ENCODE assay signal across 16 cellular contexts in the genomic region with DNA sequence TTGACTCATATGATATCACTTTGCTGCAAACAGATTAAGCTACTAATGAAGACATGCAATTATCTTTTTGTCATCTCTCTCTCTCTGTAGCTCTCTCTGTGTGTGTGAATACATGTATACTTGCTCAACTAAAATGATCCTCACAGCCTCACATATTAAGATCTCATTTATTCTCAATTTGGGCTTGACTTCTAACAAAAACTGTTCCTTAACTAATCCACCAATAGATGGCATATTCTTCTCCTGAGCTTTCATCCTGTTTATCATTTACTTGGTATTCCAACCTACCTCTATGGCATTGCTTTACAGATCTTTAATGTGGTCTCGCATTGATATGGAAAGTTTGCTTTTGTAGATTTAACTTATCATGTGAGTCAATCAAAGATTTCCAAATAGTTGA.
DNase-seq lines count a peak whose midpoint lies in the region; TF ChIP-seq lines count a peak whose summit lies in the region.
"Had no signal": no experiment of that assay in that cellular context is flagged by ENCODE, and none has a peak within 500 bp of the region (broad histone marks: within the 10 kb centered on the region; RNA-seq: fewer than 3 reads in every experiment).

No MANE protein-coding gene starts in this region.

- H3K9me3 Mint-ChIP-seq in endodermal cell: no peaks in the 10 kb centered on the region
- H3K9me3 Mint-ChIP-seq in immature natural killer cell: peaks cover 6 to 24% (median 12%) of the 10 kb centered on the region in 6 donors
- H3K9me3 Mint-ChIP-seq: activated CD4-positive, alpha-beta T cell treated with anti-CD3 and anti-CD28 coated beads, Interleukin-2, amount 10 ng/mL, durations not matched to agents 24 days and 14 days had no signal

- H3K4me3 ChIP-seq in endodermal cell (ENCODE audit: low read length): no peak overlapping the region
- H3K4me3 ChIP-seq: K562, psoas muscle, smooth muscle cell had no signal

- H3K36me3 Mint-ChIP-seq in endodermal cell (ENCODE audit: low read depth): no peaks in the 10 kb centered on the region
- H3K36me3 Mint-ChIP-seq in immature natural killer cell: no peaks in the 10 kb centered on the region
- H3K36me3 Mint-ChIP-seq: natural killer cell treated with Interleukin-12 subunit alpha and Interleukin-12 subunit beta and Interleukin-15 and Interleukin-18, amount 100 ng/mL, for 72 hours had no signal

- no peak overlapping the region for H3K27ac ChIP-seq in endodermal cell (ENCODE audit: low read depth, low read length)
- H3K27ac ChIP-seq: psoas muscle had no signal

- H3K4me1 Mint-ChIP-seq in endodermal cell (peaks cover 26% of the 10 kb centered on the region), immature natural killer cell (peaks cover 3 to 17% of the 10 kb centered on the region in 2 donors)
- H3K4me1 Mint-ChIP-seq: B cell had no signal

- H3K4me3 Mint-ChIP-seq in endodermal cell (no peak overlapping the region), immature natural killer cell (no peak overlapping the region)
- H3K4me3 Mint-ChIP-seq: activated CD4-positive, alpha-beta T cell treated with anti-CD3 and anti-CD28 coated beads, Interleukin-2, amount 10 ng/mL, durations not matched to agents 24 days and 14 days; B cell; natural killer cell treated with Interleukin-12 subunit alpha and Interleukin-12 subunit beta and Interleukin-15 and Interleukin-18, amount 100 ng/mL, for 72 hours had no signal

- no peaks in the 10 kb centered on the region for H3K4me1 ChIP-seq in endodermal cell (ENCODE audit: control insufficient read depth, insufficient read depth, low read length)
- H3K4me1 ChIP-seq: psoas muscle had no signal

- H3K27ac Mint-ChIP-seq in endodermal cell (no peak overlapping the region), immature natural killer cell (no peak overlapping the region)
- H3K27ac Mint-ChIP-seq: activated CD4-positive, alpha-beta T cell treated with anti-CD3 and anti-CD28 coated beads, Interleukin-2, amount 10 ng/mL, durations not matched to agents 24 days and 14 days; B cell; natural killer cell treated with Interleukin-12 subunit alpha and Interleukin-12 subunit beta and Interleukin-15 and Interleukin-18, amount 100 ng/mL, for 72 hours had no signal

- 100% methylated on average over 1 of the region's 1 CpG for WGBS in endodermal cell (ENCODE audit: insufficient coverage in 1 of 2, insufficient read length in 1 of 2), 2 experiments

- H3K9ac ChIP-seq in endodermal cell (ENCODE audit: extremely low read depth, low read length, poor library complexity, severe bottlenecking): no peak overlapping the region

- no peaks in the 10 kb centered on the region for H3K27me3 ChIP-seq in endodermal cell (ENCODE audit: control insufficient read depth, insufficient read depth, low read length, poor library complexity, severe bottlenecking)

- peak; percentile 49 for TF ChIP-seq CTCF in endodermal cell (conservative IDR thresholded peaks at IDR 0.05)

- H3K9me3 ChIP-seq in endodermal cell (ENCODE audit: control insufficient read depth, low read length): no peaks in the 10 kb centered on the region

- H3K27me3 Mint-ChIP-seq in endodermal cell (ENCODE audit: insufficient read depth) (no peaks in the 10 kb centered on the region), immature natural killer cell (ENCODE audit: low read depth in 3 of 3) (peaks cover 0 to 1% (median 0%) of the 10 kb centered on the region in 3 donors)
- H3K27me3 Mint-ChIP-seq: activated CD4-positive, alpha-beta T cell treated with anti-CD3 and anti-CD28 coated beads, Interleukin-2, amount 10 ng/mL, durations not matched to agents 24 days and 14 days; B cell; natural killer cell treated with Interleukin-12 subunit alpha and Interleukin-12 subunit beta and Interleukin-15 and Interleukin-18, amount 100 ng/mL, for 72 hours had no signal

- DNase-seq in NCI-H1092 treated with DMSO at 0.1 percent for 48 hours (lab: John Stamatoyannopoulos, UW) (peak; percentile 77), NCI-H1092 (lab: John Stamatoyannopoulos, UW) (no peak), HCEC 1CT (peak; percentile 8), NCI-H748 treated with DMSO at 0.1 percent for 48 hours (lab: John Stamatoyannopoulos, UW) (peak; percentile 28), endodermal cell (no peak), immature natural killer cell (no peak), NCI-H82 treated with DMSO at 0.1 percent for 48 hours (lab: John Stamatoyannopoulos, UW; ENCODE audit: unreplicated experiment) (no peak), NCI-H1417 (lab: John Stamatoyannopoulos, UW) (no peak)
- DNase-seq: activated CD4-positive, alpha-beta T cell treated with anti-CD3 and anti-CD28 coated beads, Interleukin-2, amount 10 ng/mL, durations not matched to agents 24 days and 14 days; activated effector memory CD4-positive, alpha-beta T cell treated with Interleukin-2 at 50 U/mL for 16 hours; psoas muscle; stimulated activated CD4-positive, alpha-beta T cell treated with anti-CD3 and anti-CD28 coated beads, Interleukin-4, amount 100 ng/mL, for 1 hour had no signal

- no peaks in the 10 kb centered on the region for H3K36me3 ChIP-seq in endodermal cell (ENCODE audit: control insufficient read depth, insufficient read depth, low read length)

Comparison
In these comparisons a context has a peak if more than half of its experiments do, and no peak if none do; other contexts are left out.
1. DNase-seq: peak in NCI-H1092 treated with DMSO at 0.1 percent for 48 hours (single experiment), HCEC 1CT (single experiment) and NCI-H748 treated with DMSO at 0.1 percent for 48 hours (single experiment); none in NCI-H1092 (single experiment), endodermal cell (single experiment), immature natural killer cell (0 of 3), NCI-H82 treated with DMSO at 0.1 percent for 48 hours (single experiment) and NCI-H1417 (0 of 3).